ENCODE assay signal across 8 cellular contexts in the genomic region with DNA sequence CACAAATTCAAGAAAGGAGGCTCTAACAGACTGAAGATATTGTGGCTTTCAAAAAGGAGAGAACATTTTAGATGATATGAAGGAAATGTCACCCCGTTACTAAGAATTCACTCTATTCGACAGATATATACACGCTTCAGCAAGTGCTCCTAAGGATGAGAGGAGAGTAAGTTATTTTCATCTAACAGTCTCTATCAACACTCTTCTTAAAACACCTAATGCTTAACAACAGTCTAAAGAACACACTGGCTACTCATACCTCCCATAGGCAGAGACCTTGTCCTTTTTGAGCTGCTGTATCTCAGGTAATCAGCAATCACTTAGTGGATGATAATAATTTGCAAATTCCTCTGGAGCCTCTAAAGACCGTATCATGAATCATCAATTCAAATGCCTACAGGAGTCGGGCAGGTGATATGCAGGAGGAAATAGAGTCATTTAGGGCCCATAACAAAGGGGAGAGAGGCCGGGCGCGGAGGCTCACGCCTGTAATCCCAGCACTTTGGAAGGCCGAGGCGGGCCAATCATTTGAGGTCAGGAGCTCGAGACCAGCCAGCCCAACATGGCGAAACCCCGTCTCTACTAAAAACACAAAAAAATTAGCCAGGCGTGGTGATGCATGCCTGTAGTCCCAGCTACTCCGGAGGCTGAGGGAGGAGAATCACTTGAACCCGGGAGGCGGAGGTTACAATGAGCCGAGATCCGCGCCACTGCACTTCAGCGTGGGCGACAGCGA. TPM values are rescaled to one million over a fixed set of nuclear protein-coding genes. Genes with fewer than 3 reads are reported as not detected.
DNase-seq lines count a peak whose midpoint lies in the region; ATAC-seq and TF ChIP-seq lines count a peak whose summit lies in the region.

No MANE protein-coding gene starts in this region.

- DNase-seq in G401 (ENCODE audit: low spot score) (peak; percentile 51), HCEC 1CT (peak; percentile 4), NCI-H510A (lab: John Stamatoyannopoulos, UW) (peak; percentile 18), spleen (peak; percentile 82), putamen (ENCODE audit: low spot score) (no peak)
- peak; percentile 24 for DNase-seq in activated naive CD8-positive, alpha-beta T cell treated with anti-CD3 and anti-CD28 coated beads, Interleukin-2, amount 50 U/mL, for 24 hours

- H3K4me1 Mint-ChIP-seq in activated naive CD8-positive, alpha-beta T cell treated with anti-CD3 and anti-CD28 coated beads, Interleukin-2, amount 50 U/mL, for 24 hours = peaks cover 42% of the 10 kb centered on the region

- TF ChIP-seq CTCF in spleen (IDR thresholded peaks at IDR 0.05 in 8 of 11, conservative IDR thresholded peaks at IDR 0.05 in 3 of 11) = no peak

- H3K27me3 ChIP-seq in iPS-18a (ENCODE audit: control insufficient read depth, insufficient read depth, low read length) = no peaks in the 10 kb centered on the region
- H3K27me3 ChIP-seq in spleen (replicated peaks in 1 of 7) = no peaks in the 10 kb centered on the region

- no peak for ATAC-seq in activated naive CD8-positive, alpha-beta T cell treated with anti-CD3 and anti-CD28 coated beads, Interleukin-2, amount 50 U/mL, for 24 hours
- ATAC-seq in HG03097 (IDR thresholded peaks at IDR 0.05; ENCODE audit: low FRiP score, unreplicated experiment) = no peak

- in situ Hi-C loops in G401 (cut with HindIII; ENCODE audit: low sequenced_read_pairs) = no loop called here

- WGBS in spleen, 5 donors = 9 to 26% (median 17%) methylated on average over 24 of the region's 24 CpGs

- no peaks in the 10 kb centered on the region for H3K36me3 Mint-ChIP-seq in activated naive CD8-positive, alpha-beta T cell treated with anti-CD3 and anti-CD28 coated beads, Interleukin-2, amount 50 U/mL, for 24 hours (ENCODE audit: low read depth)

- H3K4me3 ChIP-seq in iPS-18a (ENCODE audit: low read length) (peak overlapping the region; percentile 91), spleen (peak overlapping the region; percentile 70 to 88 (median 75))

- H3K27me3 Mint-ChIP-seq in activated naive CD8-positive, alpha-beta T cell treated with anti-CD3 and anti-CD28 coated beads, Interleukin-2, amount 50 U/mL, for 24 hours = no peaks in the 10 kb centered on the region

- no peaks in the 10 kb centered on the region for H3K9me3 Mint-ChIP-seq in activated naive CD8-positive, alpha-beta T cell treated with anti-CD3 and anti-CD28 coated beads, Interleukin-2, amount 50 U/mL, for 24 hours

- no peaks in the 10 kb centered on the region for H3K9me3 ChIP-seq in iPS-18a (ENCODE audit: control insufficient read depth, low read depth, low read length)
- H3K9me3 ChIP-seq in spleen = no peaks in the 10 kb centered on the region

- peaks cover 18% of the 10 kb centered on the region for H3K4me1 ChIP-seq in iPS-18a (ENCODE audit: control insufficient read depth, low read depth, low read length)
- peaks cover 14 to 62% (median 52%) of the 10 kb centered on the region in 6 donors for H3K4me1 ChIP-seq in spleen

- H3K9ac ChIP-seq in iPS-18a (ENCODE audit: low read length) = peak overlapping the region; percentile 85

- TF ChIP-seq POLR2A in spleen (IDR thresholded peaks at IDR 0.05) = no peak

- no peaks in the 10 kb centered on the region for H3K36me3 ChIP-seq in iPS-18a (ENCODE audit: control insufficient read depth, low read depth, low read length)
- H3K36me3 ChIP-seq in spleen = no peaks in the 10 kb centered on the region

- H3K27ac Mint-ChIP-seq in activated naive CD8-positive, alpha-beta T cell treated with anti-CD3 and anti-CD28 coated beads, Interleukin-2, amount 50 U/mL, for 24 hours = peak overlapping the region; percentile 95

- intact Hi-C loops in spleen (cut with DNase I; ENCODE audit: low total_unique reads) = no loop called here

- H3K27ac ChIP-seq in iPS-18a (ENCODE audit: low read length) (no peak overlapping the region), spleen (peak overlapping the region; percentile 93 to 99 (median 98))

- peak overlapping the region; percentile 95 for H3K4me3 Mint-ChIP-seq in activated naive CD8-positive, alpha-beta T cell treated with anti-CD3 and anti-CD28 coated beads, Interleukin-2, amount 50 U/mL, for 24 hours

RNA-seq across cellular contexts. Expression of gene HSDL2, which starts 1.3 kb away (rescaled TPM):
- 35.1 and 61.3 TPM in 2 replicates for total RNA-seq in G401 (2014; rRNA removed; shearing (Covaris generic))
- total RNA-seq in spleen = 10 to 100 TPM; 24.9 to 42.6 (median 33.7) TPM
- polyA plus RNA-seq in spleen = 10 to 100 TPM; 11.2 to 16.4 (median 14.9) TPM

RNA-seq across cellular contexts. Expression of gene PTBP3, which starts 45.2 kb away (rescaled TPM):
- 29.7 and 39.9 TPM in 2 replicates for total RNA-seq in G401 (2014; rRNA removed; shearing (Covaris generic))
- total RNA-seq in spleen = 100 to 1,000 TPM in 3 of 7 donors, 10 to 100 TPM in 4; 76.8 to 107 (median 94.0) TPM
- 10 to 100 TPM; 10.6 to 18.7 (median 13.2) TPM for polyA plus RNA-seq in spleen
